Comparison of ENCODE assay signal across 11 cellular contexts in genomic region chr6:70124882-70125535, GRCh38.
A peak's percentile ranks its signal among the peaks of the same experiment; 100 is the strongest.
DNase-seq lines count a peak whose midpoint lies in the region; ATAC-seq and TF ChIP-seq lines count a peak whose summit lies in the region.
"Had no signal": no experiment of that assay in that cellular context is flagged by ENCODE, and none has a peak within 500 bp of the region (broad histone marks: within the 10 kb centered on the region; RNA-seq: fewer than 3 reads in every experiment).

No MANE protein-coding gene starts in this region.

- H3K36me3 ChIP-seq in right atrium auricular region (no peaks in the 10 kb centered on the region), SK-N-MC (ENCODE audit: insufficient read depth, low read length) (0 out of 2 replicates have a peak, but pooled peaks cover 6% of the 10 kb centered on the region), aorta (ENCODE audit: control insufficient read depth in 1 of 2, insufficient read depth in 2 of 2, low read length in 1 of 2) (no peaks in the 10 kb centered on the region)
- H3K36me3 ChIP-seq: gastrocnemius medialis had no signal

- H3K27ac ChIP-seq in right atrium auricular region (no peak overlapping the region), SK-N-MC (peak overlapping the region; percentile 65; the same call in 1 of the 2 replicates), foreskin keratinocyte (no peak overlapping the region), aorta (ENCODE audit: low read depth in 1 of 2, low read length in 2 of 2) (no peak overlapping the region)
- H3K27ac ChIP-seq: gastrocnemius medialis had no signal

- no peak overlapping the region for H3K4me3 ChIP-seq in right atrium auricular region
- H3K4me3 ChIP-seq in SK-N-MC, result no peak overlapping the region
- no peak overlapping the region for H3K4me3 ChIP-seq in aorta (ENCODE audit: low read length in 2 of 2)
- H3K4me3 ChIP-seq: gastrocnemius medialis had no signal

- H3K9me3 ChIP-seq in right atrium auricular region (no peaks in the 10 kb centered on the region), SK-N-MC (ENCODE audit: low read depth, low read length) (no peaks in the 10 kb centered on the region), aorta (ENCODE audit: control insufficient read depth, low read length) (no peaks in the 10 kb centered on the region)
- H3K9me3 ChIP-seq: gastrocnemius medialis had no signal

- 59 to 67% methylated on average over 3 of the region's 3 CpGs for WGBS in aorta, 2 donors

- H3K9ac ChIP-seq in SK-N-MC (ENCODE audit: insufficient read length), result no peak overlapping the region

- TF ChIP-seq CTCF in right atrium auricular region (IDR thresholded peaks at IDR 0.05), result no peak
- no peak for TF ChIP-seq CTCF in foreskin keratinocyte (conservative IDR thresholded peaks at IDR 0.05)

- ATAC-seq in Right ventricle myocardium superior (ENCODE audit: poor library complexity), result peak; percentile 29
- peak; percentile 48 for ATAC-seq in foreskin keratinocyte
- peak; percentile 60 for ATAC-seq in aorta (ENCODE audit: low FRiP score)
- ATAC-seq: gastrocnemius medialis had no signal

- DNase-seq in Right ventricle myocardium superior (no peak), right atrium auricular region (ENCODE audit: low spot score) (no peak), SK-N-MC (ENCODE audit: low read depth, low spot score) (no peak), foreskin keratinocyte (peak in 1 of 2 donors; percentile 8), aorta (no peak), cortex of kidney (lab: John Stamatoyannopoulos, UW) (no peak), mesenteric fat pad (ENCODE audit: low spot score) (no peak), NCI-H2029 treated with DMSO at 0.1 percent for 48 hours (lab: John Stamatoyannopoulos, UW) (no peak)
- DNase-seq: activated CD4-positive, alpha-beta T cell treated with anti-CD3 and anti-CD28 coated beads, Interleukin-2, amount 50 U/mL, for 1 hour; gastrocnemius medialis; stimulated activated naive CD4-positive, alpha-beta T cell had no signal

- intact Hi-C loops in Right ventricle myocardium superior (cut with DNase I), result no loop called here
- intact Hi-C loops in aorta (cut with DNase I), result no loop called here

- no peaks in the 10 kb centered on the region for H3K4me1 ChIP-seq in right atrium auricular region
- no peaks in the 10 kb centered on the region for H3K4me1 ChIP-seq in foreskin keratinocyte
- no peaks in the 10 kb centered on the region for H3K4me1 ChIP-seq in aorta (ENCODE audit: control insufficient read depth in 1 of 2, insufficient read depth in 2 of 2, low read length in 2 of 2)
- H3K4me1 ChIP-seq: gastrocnemius medialis had no signal

- H3K27me3 ChIP-seq in right atrium auricular region (no peaks in the 10 kb centered on the region), foreskin keratinocyte (no peaks in the 10 kb centered on the region), aorta (ENCODE audit: control insufficient read depth in 1 of 2, insufficient read depth in 2 of 2, low read length in 1 of 2) (peaks cover 0 to 1% of the 10 kb centered on the region in 2 donors)
- H3K27me3 ChIP-seq: gastrocnemius medialis had no signal
